Comparison of ENCODE assay signal across 11 cellular contexts in the genomic region with DNA sequence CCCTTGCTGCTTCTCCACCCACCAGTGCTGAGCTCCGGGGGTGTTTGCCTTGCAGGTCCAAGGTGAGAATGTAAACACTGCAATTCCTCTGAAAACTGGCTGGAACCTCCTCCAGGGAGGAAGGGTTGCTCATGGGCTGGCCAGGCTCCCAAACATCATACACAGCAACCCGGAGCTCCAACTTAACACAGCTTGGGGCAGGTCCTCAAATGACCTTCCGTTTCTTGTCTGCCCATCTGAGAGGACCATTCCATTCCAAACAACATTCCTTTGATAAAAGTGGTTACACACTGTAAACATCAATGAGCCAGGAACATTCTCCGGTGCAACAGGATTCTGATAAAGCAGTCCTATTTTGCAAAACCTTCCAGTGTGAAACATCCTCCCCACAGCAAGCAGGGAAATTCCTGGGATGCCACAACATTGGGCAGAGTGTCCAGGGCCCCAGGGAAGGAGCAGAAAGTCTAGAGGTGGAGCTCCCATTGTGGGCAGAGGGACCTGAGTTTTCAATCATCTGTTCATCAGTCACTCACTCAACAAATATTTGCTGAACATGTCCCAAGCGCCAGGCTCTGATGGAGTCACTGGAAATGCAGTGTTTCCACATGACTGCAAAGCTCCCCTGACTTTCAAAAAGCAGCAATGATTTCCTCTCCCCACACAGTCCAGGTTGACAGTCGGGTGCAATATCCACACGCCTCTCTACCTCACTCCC. TPM values are rescaled to one million over a fixed set of nuclear protein-coding genes. Genes with fewer than 3 reads are reported as not detected.
DNase-seq lines count a peak whose midpoint lies in the region; ATAC-seq and TF ChIP-seq lines count a peak whose summit lies in the region.
"Had no signal": no experiment of that assay in that cellular context is flagged by ENCODE, and none has a peak within 500 bp of the region (broad histone marks: within the 10 kb centered on the region; RNA-seq: fewer than 3 reads in every experiment).

No MANE protein-coding gene starts in this region.

- H3K9me3 ChIP-seq in right cardiac atrium (ENCODE audit: control insufficient read depth, low read length) (no peaks in the 10 kb centered on the region), thoracic aorta (no peaks in the 10 kb centered on the region), OCI-LY7 (ENCODE audit: low read length) (no peaks in the 10 kb centered on the region)
- H3K9me3 ChIP-seq: neutrophil had no signal

- H3K27me3 Mint-ChIP-seq in HFFc6 (ENCODE audit: insufficient read depth) (0 out of 2 replicates have a peak, but pooled peaks cover 2% of the 10 kb centered on the region), immature natural killer cell (ENCODE audit: low read depth in 3 of 3) (peaks cover 3 to 12% (median 7%) of the 10 kb centered on the region in 3 donors)

- DNase-seq in HFFc6 (peak; percentile 95), astrocyte of the cerebellum (ENCODE audit: low read depth) (peak; percentile 96), right cardiac atrium (peak in 2 of 3 donors; percentile 47 to 75), thoracic aorta (ENCODE audit: low spot score) (no peak), immature natural killer cell (no peak), OCI-LY7 (ENCODE audit: low spot score) (no peak), NCI-H446 treated with DMSO at 0.1 percent for 48 hours (lab: John Stamatoyannopoulos, UW) (no peak)
- DNase-seq in activated effector memory CD4-positive, alpha-beta T cell treated with Interleukin-2 at 50 U/mL for 16 hours, result no peak
- DNase-seq: activated CD4-positive, alpha-beta T cell treated with anti-CD3 and anti-CD28 coated beads for 36 hours had no signal

- 31% methylated on average over 7 of the region's 7 CpGs for WGBS in right cardiac atrium

- H3K4me3 ChIP-seq in astrocyte of the cerebellum (ENCODE audit: low read depth, low read length) (no peak overlapping the region), right cardiac atrium (ENCODE audit: low read length) (no peak overlapping the region), thoracic aorta (no peak overlapping the region), OCI-LY7 (ENCODE audit: low read depth, low read length, poor library complexity, severe bottlenecking) (no peak overlapping the region)

- intact Hi-C loops in right cardiac atrium (cut with DNase I) (no loop called here), OCI-LY7 (cut with micrococcal nuclease; ENCODE audit: unreplicated experiment) (no loop called here)

- BruUV-seq in OCI-LY7 (replicated peaks; lab: Mats Ljungman, UMichigan), result no TSS peak

- H3K4me2 ChIP-seq in OCI-LY7 (ENCODE audit: low read length), result no peak overlapping the region

- H3K27me3 ChIP-seq in right cardiac atrium (ENCODE audit: control insufficient read depth, insufficient read depth), result no peaks in the 10 kb centered on the region
- no peaks in the 10 kb centered on the region for H3K27me3 ChIP-seq in thoracic aorta (replicated peaks; ENCODE audit: insufficient read depth)

- H3K27ac Mint-ChIP-seq in HFFc6 (peak overlapping the region; percentile 85), immature natural killer cell (no peak overlapping the region)
- H3K27ac Mint-ChIP-seq: activated CD4-positive, alpha-beta T cell treated with anti-CD3 and anti-CD28 coated beads for 36 hours; stimulated activated effector memory CD8-positive, alpha-beta T cell treated with anti-CD3 and anti-CD28 coated beads, Interleukin-12 subunit alpha, Interleukin-12 subunit beta, amount 100 ng/mL, for 72 hours had no signal

- H4K20me1 ChIP-seq in OCI-LY7 (ENCODE audit: insufficient read depth, low read length), result no peaks in the 10 kb centered on the region

- POLR2A ChIA-PET in OCI-LY7 (lab: Charles Lee), result no interaction called here

- H3K4me1 ChIP-seq in right cardiac atrium (ENCODE audit: control insufficient read depth, insufficient read depth, low read length) (peaks cover 25% of the 10 kb centered on the region), thoracic aorta (ENCODE audit: control insufficient read depth in 1 of 2, low read depth in 2 of 2) (peaks cover 23 to 43% of the 10 kb centered on the region in 2 donors), OCI-LY7 (ENCODE audit: insufficient read depth, low read length, poor library complexity, severe bottlenecking) (no peaks in the 10 kb centered on the region)

- no peaks in the 10 kb centered on the region for H3K79me2 ChIP-seq in OCI-LY7 (ENCODE audit: insufficient read depth, low read depth, low read length)

- CTCF ChIA-PET in OCI-LY7 (lab: Charles Lee; ENCODE audit: unreplicated experiment), result interaction anchor here (0.6 kb wide), 2 partner anchors 883 to 1902 kb away, joined by 3 to 18 read pairs; no protein-coding TSS in a partner anchor

- ATAC-seq in right cardiac atrium, result peak; percentile 65 to 72
- ATAC-seq in thoracic aorta (ENCODE audit: insufficient number of reproducible peaks, low FRiP score, low read depth), result peak; percentile 31
- ATAC-seq: activated CD4-positive, alpha-beta T cell treated with anti-CD3 and anti-CD28 coated beads for 36 hours; stimulated activated effector memory CD8-positive, alpha-beta T cell treated with anti-CD3 and anti-CD28 coated beads, Interleukin-12 subunit alpha, Interleukin-12 subunit beta, amount 100 ng/mL, for 72 hours had no signal

- H3K27ac ChIP-seq in right cardiac atrium (ENCODE audit: low read length), result peak overlapping the region; percentile 94
- H3K27ac ChIP-seq in thoracic aorta, result peak overlapping the region; percentile 57 to 63
- H3K27ac ChIP-seq in OCI-LY7 (ENCODE audit: low read depth, low read length, poor library complexity, severe bottlenecking), result no peak overlapping the region
- H3K27ac ChIP-seq: neutrophil had no signal

- in situ Hi-C loops in astrocyte of the cerebellum (cut with HindIII; ENCODE audit: low sequenced_read_pairs), result no loop called here

- H2AFZ ChIP-seq in OCI-LY7 (ENCODE audit: low read length), result no peak overlapping the region

- H3K36me3 ChIP-seq in thoracic aorta (no peaks in the 10 kb centered on the region), OCI-LY7 (ENCODE audit: insufficient read depth, low read length) (no peaks in the 10 kb centered on the region)
- H3K36me3 ChIP-seq: neutrophil had no signal

- H3K4me1 Mint-ChIP-seq in HFFc6 (ENCODE audit: low read depth), result peaks cover 81% of the 10 kb centered on the region
- H3K4me1 Mint-ChIP-seq in immature natural killer cell, result no peaks in the 10 kb centered on the region
- H3K4me1 Mint-ChIP-seq: activated CD4-positive, alpha-beta T cell treated with anti-CD3 and anti-CD28 coated beads for 36 hours had no signal

- H3K9me3 Mint-ChIP-seq in HFFc6, result no peaks in the 10 kb centered on the region; the same call in 1 of the 2 replicates
- no peaks in the 10 kb centered on the region for H3K9me3 Mint-ChIP-seq in immature natural killer cell
- H3K9me3 Mint-ChIP-seq: stimulated activated effector memory CD8-positive, alpha-beta T cell treated with anti-CD3 and anti-CD28 coated beads, Interleukin-12 subunit alpha, Interleukin-12 subunit beta, amount 100 ng/mL, for 72 hours had no signal

- H3K36me3 Mint-ChIP-seq in HFFc6 (ENCODE audit: low read depth) (0 out of 2 replicates have a peak, but pooled peaks cover 4% of the 10 kb centered on the region), immature natural killer cell (peaks cover 0 to 8% (median 0%) of the 10 kb centered on the region in 3 donors)
- H3K36me3 Mint-ChIP-seq: stimulated activated effector memory CD8-positive, alpha-beta T cell treated with anti-CD3 and anti-CD28 coated beads, Interleukin-12 subunit alpha, Interleukin-12 subunit beta, amount 100 ng/mL, for 72 hours had no signal

- no peaks in the 10 kb centered on the region for H3K9me2 ChIP-seq in OCI-LY7 (ENCODE audit: insufficient read depth, low read length)

- H3K4me3 Mint-ChIP-seq in HFFc6, result peak overlapping the region; percentile 41
- H3K4me3 Mint-ChIP-seq in immature natural killer cell, result no peak overlapping the region
- H3K4me3 Mint-ChIP-seq: activated CD4-positive, alpha-beta T cell treated with anti-CD3 and anti-CD28 coated beads for 36 hours; stimulated activated effector memory CD8-positive, alpha-beta T cell treated with anti-CD3 and anti-CD28 coated beads, Interleukin-12 subunit alpha, Interleukin-12 subunit beta, amount 100 ng/mL, for 72 hours had no signal

- TF ChIP-seq CTCF in HFFc6 (IDR thresholded peaks at IDR 0.05), result no peak
- no peak for TF ChIP-seq CTCF in astrocyte of the cerebellum (IDR thresholded peaks at IDR 0.05; ENCODE audit: low read depth, low read length, missing control alignments)
- no peak for TF ChIP-seq CTCF in thoracic aorta (IDR thresholded peaks at IDR 0.05)
- TF ChIP-seq CTCF in OCI-LY7 (conservative IDR thresholded peaks at IDR 0.05; ENCODE audit: low read length), result no peak

RNA-seq across cellular contexts. Expression of a gene that starts 7.3 kb away (rescaled TPM):
- 100 to 1,000 TPM in 4 of 6 experiments, 10 to 100 TPM in 2; 88.6 to 126 (median 105) TPM for total RNA-seq in HFFc6 (2021; fragmentation: NEBNext Ultra II Directional; extraction: Animal tissue kit (Norgen Biotek cat#: 25700))
- total RNA-seq in right cardiac atrium, result 100 to 1,000 TPM; 130 to 193 (median 151) TPM
- polyA plus RNA-seq in right cardiac atrium, result 42.3 TPM
- total RNA-seq in thoracic aorta, result 100 to 1,000 TPM; 114 to 168 TPM
- 10 to 100 TPM in 1 of 3 donors, 1 to 10 TPM in 2; 2.1 to 12.1 (median 4.9) TPM for polyA plus RNA-seq in immature natural killer cell
- 2.4 and 5.7 TPM in 2 replicates for total RNA-seq in OCI-LY7 (2014; rRNA removed; shearing (Covaris generic))
- total RNA-seq in OCI-LY7 (2022), result 4.9 and 6.0 TPM in 2 replicates

Comparison
In these comparisons a context has a peak if more than half of its experiments do, and no peak if none do; other contexts are left out.
1. DNase-seq: peak in HFFc6 (single experiment), astrocyte of the cerebellum (single experiment) and right cardiac atrium (2 of 3); none in thoracic aorta (single experiment), immature natural killer cell (0 of 3), OCI-LY7 (single experiment), NCI-H446 treated with DMSO at 0.1 percent for 48 hours (single experiment) and activated effector memory CD4-positive, alpha-beta T cell treated with Interleukin-2 at 50 U/mL for 16 hours (single experiment).
2. RNA of a gene that starts 7.3 kb away (total RNA-seq): 114 to 168 TPM in thoracic aorta, 130 to 193 TPM in right cardiac atrium and 88.6 to 126 TPM in HFFc6; 2.4 to 6.0 TPM in OCI-LY7; every median in the first group is over 10 times any median in the second.